In the genomic region with DNA sequence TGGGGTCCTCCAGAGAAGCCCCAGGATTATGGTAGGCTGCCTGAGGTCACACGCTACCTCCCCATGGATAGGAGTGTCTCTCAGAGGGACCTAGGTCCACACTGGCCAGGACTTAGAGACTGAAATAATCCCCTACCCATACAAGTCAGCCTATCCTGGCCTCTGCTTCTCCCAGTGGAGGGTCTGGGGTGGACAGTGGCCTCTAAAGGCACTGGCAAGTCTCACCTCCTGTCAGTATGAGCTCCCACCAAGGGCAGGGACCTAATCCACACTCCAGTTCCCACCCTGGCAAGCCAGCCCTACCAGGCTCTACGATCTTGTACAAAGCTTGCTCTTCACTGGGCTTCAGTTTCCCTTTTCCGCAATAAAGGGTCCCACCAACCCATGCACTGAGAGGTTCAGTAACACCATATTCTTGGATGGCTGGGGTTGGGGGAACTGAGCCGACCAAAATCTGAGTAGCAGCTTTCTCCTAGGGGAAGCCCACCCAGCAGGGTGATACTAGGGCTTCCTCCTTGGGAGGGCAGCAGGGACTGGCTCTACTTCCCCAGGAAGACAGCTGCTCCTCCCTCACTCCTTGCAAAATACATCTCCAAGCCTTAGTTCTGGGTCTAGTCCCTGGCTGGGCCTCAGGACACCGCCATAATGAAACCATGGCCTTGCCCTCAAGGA, we compare ENCODE assay signal across 10 cellular contexts. TPM values are rescaled to one million over a fixed set of nuclear protein-coding genes. Genes with fewer than 3 reads are reported as not detected.
DNase-seq lines count a peak whose midpoint lies in the region; ATAC-seq and TF ChIP-seq lines count a peak whose summit lies in the region.
"Had no signal": no experiment of that assay in that cellular context is flagged by ENCODE, and none has a peak within 500 bp of the region (broad histone marks: within the 10 kb centered on the region; RNA-seq: fewer than 3 reads in every experiment).

No MANE protein-coding gene starts in this region.

- H3K27ac ChIP-seq in left ventricle myocardium inferior (replicated peaks) (peak overlapping the region; percentile 100), vagina (peak overlapping the region; percentile 91), ovary (peak overlapping the region in 1 of 2 donors; percentile 86)
- H3K27ac ChIP-seq: C4-2B had no signal

- H3K27me3 ChIP-seq in left ventricle myocardium inferior (ENCODE audit: low read depth) (no peaks in the 10 kb centered on the region), vagina (no peaks in the 10 kb centered on the region), H7 (ENCODE audit: control insufficient read depth, insufficient read depth, low read length) (peaks cover 24% of the 10 kb centered on the region), ovary (no peaks in the 10 kb centered on the region)

- H3K4me3 Mint-ChIP-seq in activated naive CD8-positive, alpha-beta T cell treated with anti-CD3 and anti-CD28 coated beads for 36 hours: peak overlapping the region; percentile 92
- H3K4me3 Mint-ChIP-seq in naive thymus-derived CD8-positive, alpha-beta T cell: peak overlapping the region; percentile 92 to 98 (median 94)

- POLR2A ChIA-PET in naive thymus-derived CD8-positive, alpha-beta T cell (lab: Charles Lee): interaction anchor here (0.6 to 21.2 kb wide), 12 partner anchors 7 to 310 kb away, joined by 3 to 623 read pairs (median 4); a partner anchor contains a TSS

- WGBS in ovary, 3 donors: 74 to 84% (median 83%) methylated on average over 5 of the region's 5 CpGs

- peaks cover 98% of the 10 kb centered on the region for H3K36me3 Mint-ChIP-seq in activated naive CD8-positive, alpha-beta T cell treated with anti-CD3 and anti-CD28 coated beads for 36 hours
- peaks cover 5 to 61% (median 40%) of the 10 kb centered on the region in 3 donors for H3K36me3 Mint-ChIP-seq in naive thymus-derived CD8-positive, alpha-beta T cell

- TF ChIP-seq CTCF in left ventricle myocardium inferior (IDR thresholded peaks at IDR 0.05; ENCODE audit: borderline replicate concordance) (no peak), vagina (IDR thresholded peaks at IDR 0.05) (no peak), ovary (IDR thresholded peaks at IDR 0.05) (no peak)

- TF ChIP-seq POLR2A in vagina (IDR thresholded peaks at IDR 0.05) (no peak), ovary (IDR thresholded peaks at IDR 0.05) (no peak)

- peaks cover 94% of the 10 kb centered on the region for H3K4me1 ChIP-seq in left ventricle myocardium inferior
- peaks cover 82% of the 10 kb centered on the region for H3K4me1 ChIP-seq in vagina
- peaks cover 47% of the 10 kb centered on the region for H3K4me1 ChIP-seq in ovary (ENCODE audit: insufficient read depth)

- H3K9me3 Mint-ChIP-seq in activated naive CD8-positive, alpha-beta T cell treated with anti-CD3 and anti-CD28 coated beads for 36 hours: no peaks in the 10 kb centered on the region
- H3K9me3 Mint-ChIP-seq in naive thymus-derived CD8-positive, alpha-beta T cell: no peaks in the 10 kb centered on the region

- no peak for TF ChIP-seq EP300 in ovary (IDR thresholded peaks at IDR 0.05)

- H3K9me3 ChIP-seq in left ventricle myocardium inferior (replicated peaks) (no peaks in the 10 kb centered on the region), vagina (no peaks in the 10 kb centered on the region), ovary (no peaks in the 10 kb centered on the region)

- H3K4me3 ChIP-seq in left ventricle myocardium inferior: peak overlapping the region; percentile 81
- H3K4me3 ChIP-seq in vagina: peak overlapping the region; percentile 79 to 89
- H3K4me3 ChIP-seq in H7 (ENCODE audit: insufficient read depth, low read depth, low read length): no peak overlapping the region
- no peak overlapping the region for H3K4me3 ChIP-seq in ovary

- intact Hi-C loops in left ventricle myocardium inferior (cut with micrococcal nuclease): no loop called here
- intact Hi-C loops in cardiac septum (cut with DNase I): no loop called here
- intact Hi-C loops in vagina (cut with DNase I): no loop called here
- intact Hi-C loops in ovary (cut with DNase I): loop anchor here in 2 of 4 donors (5.0 to 10.0 kb wide), 2 partner anchors 254 to 257 kb away; a partner anchor contains a TSS

- no peak for DNase-seq in left ventricle myocardium inferior
- no peak for DNase-seq in cardiac septum (ENCODE audit: low spot score)
- no peak for DNase-seq in activated naive CD8-positive, alpha-beta T cell treated with anti-CD3 and anti-CD28 coated beads for 36 hours
- no peak for DNase-seq in naive thymus-derived CD8-positive, alpha-beta T cell
- DNase-seq in vagina (ENCODE audit: extremely low spot score in 2 of 2): no peak
- no peak for DNase-seq in H7
- no peak for DNase-seq in ovary
- DNase-seq: stimulated activated CD4-positive, alpha-beta T cell treated with anti-CD3 and anti-CD28 coated beads, Interleukin-4, amount 100 ng/mL, for 4 hours had no signal

- H3K4me1 Mint-ChIP-seq in activated naive CD8-positive, alpha-beta T cell treated with anti-CD3 and anti-CD28 coated beads for 36 hours: peaks cover 55% of the 10 kb centered on the region
- peaks cover 52 to 94% (median 86%) of the 10 kb centered on the region in 4 donors for H3K4me1 Mint-ChIP-seq in naive thymus-derived CD8-positive, alpha-beta T cell

- H3K27ac Mint-ChIP-seq in activated naive CD8-positive, alpha-beta T cell treated with anti-CD3 and anti-CD28 coated beads for 36 hours: peak overlapping the region; percentile 100
- peak overlapping the region; percentile 88 to 98 (median 94) for H3K27ac Mint-ChIP-seq in naive thymus-derived CD8-positive, alpha-beta T cell

- H3K27me3 Mint-ChIP-seq in activated naive CD8-positive, alpha-beta T cell treated with anti-CD3 and anti-CD28 coated beads for 36 hours: peaks cover 9% of the 10 kb centered on the region
- no peaks in the 10 kb centered on the region for H3K27me3 Mint-ChIP-seq in naive thymus-derived CD8-positive, alpha-beta T cell

- H3K36me3 ChIP-seq in left ventricle myocardium inferior: peaks cover 21% of the 10 kb centered on the region
- peaks cover 0 to 10% of the 10 kb centered on the region in 2 donors for H3K36me3 ChIP-seq in vagina
- no peaks in the 10 kb centered on the region; the same call in 1 of the 2 replicates for H3K36me3 ChIP-seq in H7 (replicated peaks; ENCODE audit: control insufficient read depth, insufficient read depth, low read length)
- H3K36me3 ChIP-seq in ovary: no peaks in the 10 kb centered on the region

- no peak for ATAC-seq in naive thymus-derived CD8-positive, alpha-beta T cell
- no peak for ATAC-seq in GM18867 (IDR thresholded peaks at IDR 0.05; ENCODE audit: unreplicated experiment)

RNA-seq across cellular contexts. Expression of a gene that starts 2.4 kb away (rescaled TPM):
- total RNA-seq in left ventricle myocardium inferior (16.6 TPM), cardiac septum (21.1 TPM), vagina (21.9 TPM), ovary (10 to 100 TPM in 6 of 7 donors, 1 to 10 TPM in 1; 6.2 to 28.0 (median 24.7) TPM)
- total RNA-seq in activated naive CD8-positive, alpha-beta T cell treated with anti-CD3 and anti-CD28 coated beads for 36 hours: 100 to 1,000 TPM; 192 to 193 TPM
- total RNA-seq in naive thymus-derived CD8-positive, alpha-beta T cell: 1 to 10 TPM; 8.1 to 8.8 TPM
- polyA plus RNA-seq in naive thymus-derived CD8-positive, alpha-beta T cell: 100 to 1,000 TPM in 2 of 3 donors, 10 to 100 TPM in 1; 16.3 to 135 (median 100) TPM
- 0.96 and 1.6 TPM in 2 replicates for total RNA-seq in H7 (2014; rRNA removed; shearing (Covaris generic))
- polyA plus RNA-seq in ovary: 10 to 100 TPM in 1 of 2 donors, 1 to 10 TPM in 1; 6.5 to 21.9 TPM

RNA-seq across cellular contexts. Expression of a gene that starts 7.7 kb away (rescaled TPM):
- total RNA-seq in left ventricle myocardium inferior (359 TPM), cardiac septum (266 TPM), vagina (38.1 TPM), ovary (10 to 100 TPM; 16.9 to 34.6 (median 29.3) TPM)
- 100 to 1,000 TPM; 166 to 171 TPM for total RNA-seq in activated naive CD8-positive, alpha-beta T cell treated with anti-CD3 and anti-CD28 coated beads for 36 hours
- total RNA-seq in naive thymus-derived CD8-positive, alpha-beta T cell: 10 to 100 TPM; 27.5 TPM
- polyA plus RNA-seq in naive thymus-derived CD8-positive, alpha-beta T cell: 10 to 100 TPM; 42.4 to 48.2 (median 48.1) TPM
- total RNA-seq in H7 (2014; rRNA removed; shearing (Covaris generic)): 72.5 and 73.1 TPM in 2 replicates
- 10 to 100 TPM; 15.8 to 44.7 TPM for polyA plus RNA-seq in ovary

RNA-seq across cellular contexts. Expression of a gene that starts 39.9 kb away (rescaled TPM):
- total RNA-seq in left ventricle myocardium inferior (16.1 TPM), cardiac septum (14.4 TPM), vagina (3.4 TPM), ovary (10 to 100 TPM in 5 of 7 donors, 1 to 10 TPM in 2; 6.8 to 35.3 (median 24.7) TPM)
- 10 to 100 TPM; 59.8 to 64.7 TPM for total RNA-seq in activated naive CD8-positive, alpha-beta T cell treated with anti-CD3 and anti-CD28 coated beads for 36 hours
- 10 to 100 TPM; 65.1 to 67.1 TPM for total RNA-seq in naive thymus-derived CD8-positive, alpha-beta T cell
- polyA plus RNA-seq in naive thymus-derived CD8-positive, alpha-beta T cell: 10 to 100 TPM; 20.2 to 43.1 (median 30.3) TPM
- total RNA-seq in H7 (2014; rRNA removed; shearing (Covaris generic)): 15.5 and 19.0 TPM in 2 replicates
- polyA plus RNA-seq in ovary: 10 to 100 TPM in 1 of 2 donors, 1 to 10 TPM in 1; 7.7 to 17.3 TPM

RNA-seq across cellular contexts. Expression of a gene that starts 41.7 kb away (rescaled TPM):
- total RNA-seq in left ventricle myocardium inferior (57.2 TPM), cardiac septum (35.7 TPM), vagina (10.8 TPM), ovary (10 to 100 TPM; 10.7 to 24.1 (median 17.7) TPM)
- 10 to 100 TPM; 15.9 to 17.1 TPM for total RNA-seq in activated naive CD8-positive, alpha-beta T cell treated with anti-CD3 and anti-CD28 coated beads for 36 hours
- total RNA-seq in naive thymus-derived CD8-positive, alpha-beta T cell: 10 to 100 TPM; 17.7 to 18.4 TPM
- 10 to 100 TPM; 14.1 to 17.3 (median 14.2) TPM for polyA plus RNA-seq in naive thymus-derived CD8-positive, alpha-beta T cell
- 12.5 and 19.3 TPM in 2 replicates for total RNA-seq in H7 (2014; rRNA removed; shearing (Covaris generic))
- 10 to 100 TPM; 13.0 to 17.5 TPM for polyA plus RNA-seq in ovary

Comparison
In these comparisons a context has a peak if more than half of its experiments do, and no peak if none do; other contexts are left out.
1. H3K4me3 ChIP-seq: peak in left ventricle myocardium inferior (single experiment) and vagina (2 of 2); none in H7 (single experiment) and ovary (single experiment).